ENCODE assay signal across 9 cellular contexts in genomic region chr11:124839972-124840621, GRCh38. TPM values are rescaled to one million over a fixed set of nuclear protein-coding genes. Genes with fewer than 3 reads are reported as not detected.
DNase-seq lines count a peak whose midpoint lies in the region; ATAC-seq and TF ChIP-seq lines count a peak whose summit lies in the region.
"Had no signal": no experiment of that assay in that cellular context is flagged by ENCODE, and none has a peak within 500 bp of the region (broad histone marks: within the 10 kb centered on the region; RNA-seq: fewer than 3 reads in every experiment).

No MANE protein-coding gene starts in this region.

- DNase-seq in right cardiac atrium (no peak), left cardiac atrium (no peak), choroid plexus epithelial cell (ENCODE audit: low read depth) (no peak), NCI-H2227 (lab: John Stamatoyannopoulos, UW; ENCODE audit: unreplicated experiment) (no peak), MG63 (no peak)

- intact Hi-C loops in right cardiac atrium (cut with DNase I) (loop anchor here (5.0 to 10.0 kb wide), 5 partner anchors 75 to 435 kb away; partner anchors contain the start of genes ESAM (in 3 of the 4), SIAE (in 1 of the 4) and SPA17 (in 1 of the 4)), left cardiac atrium (cut with DNase I) (loop anchor here (5.0 kb wide), 3 partner anchors 78 to 198 kb away; partner anchors contain the start of gene ESAM (in 1 of the 2))

- peak overlapping the region; percentile 67 for H3K4me3 ChIP-seq in right cardiac atrium (ENCODE audit: low read length)
- peak overlapping the region; percentile 22 for H3K4me3 ChIP-seq in choroid plexus epithelial cell (ENCODE audit: low read depth, low read length)
- H3K4me3 ChIP-seq in MG63 = no peak overlapping the region

- 15% methylated on average over 20 of the region's 20 CpGs for WGBS in right cardiac atrium

- H3K9me3 Mint-ChIP-seq in nephron = peaks cover 7% of the 10 kb centered on the region

- no peak for TF ChIP-seq CTCF in choroid plexus epithelial cell (conservative IDR thresholded peaks at IDR 0.05; ENCODE audit: low read depth, low read length)
- TF ChIP-seq CTCF in nephron (IDR thresholded peaks at IDR 0.05; ENCODE audit: unreplicated experiment in 3 of 3) = no peak

- H3K4me1 Mint-ChIP-seq in nephron = peaks cover 42% of the 10 kb centered on the region

- peak overlapping the region; percentile 75 to 79 (median 77) for H3K4me3 Mint-ChIP-seq in nephron

- H3K27ac ChIP-seq in right cardiac atrium (ENCODE audit: low read length) = no peak overlapping the region
- H3K27ac ChIP-seq: epithelial cell of prostate had no signal

- ATAC-seq in right cardiac atrium (no peak), left cardiac atrium (no peak), HG03571 (IDR thresholded peaks at IDR 0.05; ENCODE audit: unreplicated experiment) (no peak), GM19467 (IDR thresholded peaks at IDR 0.05; ENCODE audit: unreplicated experiment) (no peak)

- H3K27me3 ChIP-seq in right cardiac atrium (ENCODE audit: control insufficient read depth, insufficient read depth) (no peaks in the 10 kb centered on the region), MG63 (peaks cover 18% of the 10 kb centered on the region)

- H3K36me3 ChIP-seq in MG63 = no peaks in the 10 kb centered on the region

- H3K36me3 Mint-ChIP-seq in nephron (ENCODE audit: low read depth) = no peaks in the 10 kb centered on the region

- no peaks in the 10 kb centered on the region for H3K9me3 ChIP-seq in right cardiac atrium (ENCODE audit: control insufficient read depth, low read length)
- no peaks in the 10 kb centered on the region for H3K9me3 ChIP-seq in MG63

- peaks cover 19% of the 10 kb centered on the region for H3K27me3 Mint-ChIP-seq in nephron (ENCODE audit: low read depth)

- H3K27ac Mint-ChIP-seq in nephron = no peak overlapping the region

- H3K4me1 ChIP-seq in right cardiac atrium (ENCODE audit: control insufficient read depth, insufficient read depth, low read length) = peaks cover 10% of the 10 kb centered on the region

RNA-seq across cellular contexts. Expression of gene ROBO3, which starts 25.1 kb away (rescaled TPM):
- total RNA-seq in right cardiac atrium = 10 to 100 TPM in 2 of 4 donors, 1 to 10 TPM in 2; 9.8 to 11.0 (median 10.2) TPM
- 15.4 TPM for polyA plus RNA-seq in right cardiac atrium
- total RNA-seq in left cardiac atrium = 10 to 100 TPM; 11.1 to 11.5 TPM
- total RNA-seq in MG63 (2014; rRNA removed; shearing (Covaris generic); ENCODE audit: low replicate concordance) = 19.3 and 21.5 TPM in 2 replicates

RNA-seq across cellular contexts. Expression of gene MSANTD2, which starts 39.9 kb away (rescaled TPM):
- 1 to 10 TPM; 3.5 to 6.7 (median 5.3) TPM for total RNA-seq in right cardiac atrium
- 3.8 TPM for polyA plus RNA-seq in right cardiac atrium
- total RNA-seq in left cardiac atrium = 1 to 10 TPM; 4.3 to 5.5 TPM
- total RNA-seq in MG63 (2014; rRNA removed; shearing (Covaris generic); ENCODE audit: low replicate concordance) = 8.2 and 14.8 TPM in 2 replicates

RNA-seq across cellular contexts. Expression of gene ROBO4, which starts 57.6 kb away (rescaled TPM):
- 10 to 100 TPM; 11.7 to 17.4 (median 15.0) TPM for total RNA-seq in right cardiac atrium
- polyA plus RNA-seq in right cardiac atrium = 16.8 TPM
- 10 to 100 TPM; 18.9 to 43.3 TPM for total RNA-seq in left cardiac atrium
- total RNA-seq in MG63 (2014; rRNA removed; shearing (Covaris generic); ENCODE audit: low replicate concordance) = 7.4 and 13.7 TPM in 2 replicates
